Comparison of ENCODE assay signal across 10 cellular contexts in the genomic region with DNA sequence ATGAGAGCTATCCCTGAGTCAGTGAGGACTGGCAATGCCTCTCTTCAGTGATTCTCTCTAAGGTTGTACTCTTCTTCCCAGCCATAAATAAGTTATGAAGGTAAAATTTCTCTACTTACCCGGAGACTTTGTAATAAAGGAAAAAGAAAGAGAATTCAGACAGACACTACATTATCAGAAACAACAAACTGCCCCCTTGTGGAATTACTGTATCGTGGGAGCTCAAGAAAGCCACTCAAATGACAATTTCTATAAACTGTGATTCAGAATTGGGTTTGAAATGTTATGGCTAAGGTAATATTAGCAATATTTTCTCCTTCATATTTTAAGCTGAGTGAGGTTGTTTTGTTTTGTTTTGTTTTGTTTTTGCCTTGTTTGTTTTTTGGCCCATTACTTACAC.
DNase-seq lines count a peak whose midpoint lies in the region; ATAC-seq and TF ChIP-seq lines count a peak whose summit lies in the region.
"Had no signal": no experiment of that assay in that cellular context is flagged by ENCODE, and none has a peak within 500 bp of the region (broad histone marks: within the 10 kb centered on the region; RNA-seq: fewer than 3 reads in every experiment).

No MANE protein-coding gene starts in this region.

- H3K9me3 Mint-ChIP-seq in CD14-positive monocyte (peaks cover 3 to 9% (median 6%) of the 10 kb centered on the region in 7 donors), GM23338 (peaks cover 23% of the 10 kb centered on the region)

- H3K79me2 ChIP-seq in GM23338 (replicated peaks; ENCODE audit: insufficient read depth) = no peaks in the 10 kb centered on the region

- no peak overlapping the region for H3K27ac ChIP-seq in GM23338 (ENCODE audit: low read depth)

- peaks cover 9% of the 10 kb centered on the region; the same call in 1 of the 2 replicates for H3K4me1 ChIP-seq in GM23338 (ENCODE audit: insufficient read depth)

- intact Hi-C loops in CD14-positive monocyte (cut with micrococcal nuclease) = no loop called here

- H3K27me3 ChIP-seq in GM23338 (ENCODE audit: insufficient read depth) = no peaks in the 10 kb centered on the region
- H3K27me3 ChIP-seq in kidney epithelial cell (ENCODE audit: control insufficient read depth, insufficient read depth, low read length) = no peaks in the 10 kb centered on the region

- H3K4me1 Mint-ChIP-seq in CD14-positive monocyte = no peaks in the 10 kb centered on the region
- peaks cover 7% of the 10 kb centered on the region for H3K4me1 Mint-ChIP-seq in GM23338

- H3K4me3 Mint-ChIP-seq in CD14-positive monocyte = no peak overlapping the region
- H3K4me3 Mint-ChIP-seq in GM23338 = no peak overlapping the region

- H4K20me1 ChIP-seq in GM23338 (replicated peaks; ENCODE audit: insufficient read depth) = no peaks in the 10 kb centered on the region

- ATAC-seq in GM23338 (no peak), SK-N-SH treated with all-trans-retinoic acid at 6 μM for 48 hours (peak; percentile 61; the same call in 1 of the 3 replicates), GM21576 (IDR thresholded peaks at IDR 0.05; ENCODE audit: unreplicated experiment) (no peak)

- 0 out of 2 replicates have a peak overlapping the region, but pooled peaks have one; percentile 5 for H2AFZ ChIP-seq in GM23338

- no peak overlapping the region for H3K4me3 ChIP-seq in GM23338
- H3K4me3 ChIP-seq in kidney epithelial cell (ENCODE audit: low read depth, low read length) = no peak overlapping the region

- no peaks in the 10 kb centered on the region for H3K9me2 ChIP-seq in GM23338 (ENCODE audit: insufficient read depth)

- no peak for DNase-seq in CD14-positive monocyte (ENCODE audit: low spot score)
- peak; percentile 40 for DNase-seq in GM23338 (ENCODE audit: low spot score)
- DNase-seq in kidney epithelial cell (ENCODE audit: low read depth) = no peak
- no peak for DNase-seq in cortex of kidney (lab: John Stamatoyannopoulos, UW)
- no peak for DNase-seq in nucleus accumbens (lab: John Stamatoyannopoulos, UW)
- no peak for DNase-seq in germinal center (ENCODE audit: low spot score)
- DNase-seq: amygdala, NCI-H187 had no signal

- no peak overlapping the region for H3K4me2 ChIP-seq in GM23338

- H3K36me3 Mint-ChIP-seq in CD14-positive monocyte (no peaks in the 10 kb centered on the region), GM23338 (ENCODE audit: low read depth) (peaks cover 7% of the 10 kb centered on the region; the same call in 2 of the 3 replicates)

- no peaks in the 10 kb centered on the region for H3F3A ChIP-seq in GM23338 (replicated peaks; ENCODE audit: low read depth)

- no peaks in the 10 kb centered on the region for H3K36me3 ChIP-seq in GM23338 (ENCODE audit: insufficient read depth)
- H3K36me3 ChIP-seq in kidney epithelial cell (ENCODE audit: control insufficient read depth, insufficient read depth, low read length) = no peaks in the 10 kb centered on the region

- H3K27me3 Mint-ChIP-seq in CD14-positive monocyte (ENCODE audit: low read depth in 3 of 3) = peaks cover 0 to 2% (median 0%) of the 10 kb centered on the region in 3 donors
- no peaks in the 10 kb centered on the region for H3K27me3 Mint-ChIP-seq in GM23338 (ENCODE audit: insufficient read depth, low read depth, poor library complexity)

- peak; percentile 25 for TF ChIP-seq CTCF in CD14-positive monocyte (IDR thresholded peaks at IDR 0.05)
- peak; percentile 53 to 70 for TF ChIP-seq CTCF in GM23338 (conservative IDR thresholded peaks at IDR 0.05; ENCODE audit: low read depth in 2 of 2)
- TF ChIP-seq CTCF in kidney epithelial cell (IDR thresholded peaks at IDR 0.05; ENCODE audit: insufficient read depth, low read length, poor library complexity, severe bottlenecking) = peak; percentile 38

- no peak overlapping the region for H3K27ac Mint-ChIP-seq in CD14-positive monocyte
- H3K27ac Mint-ChIP-seq in GM23338 = no peak overlapping the region

TF ChIP-seq in GM23338, 12 proteins besides CTCF, POLR2A, EP300 and RAD21:
- TF ChIP-seq NANOG (IDR thresholded peaks at IDR 0.05; ENCODE audit: borderline replicate concordance) = no peak
- TF ChIP-seq POLR2AphosphoS5 (IDR thresholded peaks at IDR 0.05; ENCODE audit: low read depth) = no peak
- no peak for TF ChIP-seq EZH2 (IDR thresholded peaks at IDR 0.05; ENCODE audit: low read depth, unreplicated experiment)
- TF ChIP-seq, protein P1, sequence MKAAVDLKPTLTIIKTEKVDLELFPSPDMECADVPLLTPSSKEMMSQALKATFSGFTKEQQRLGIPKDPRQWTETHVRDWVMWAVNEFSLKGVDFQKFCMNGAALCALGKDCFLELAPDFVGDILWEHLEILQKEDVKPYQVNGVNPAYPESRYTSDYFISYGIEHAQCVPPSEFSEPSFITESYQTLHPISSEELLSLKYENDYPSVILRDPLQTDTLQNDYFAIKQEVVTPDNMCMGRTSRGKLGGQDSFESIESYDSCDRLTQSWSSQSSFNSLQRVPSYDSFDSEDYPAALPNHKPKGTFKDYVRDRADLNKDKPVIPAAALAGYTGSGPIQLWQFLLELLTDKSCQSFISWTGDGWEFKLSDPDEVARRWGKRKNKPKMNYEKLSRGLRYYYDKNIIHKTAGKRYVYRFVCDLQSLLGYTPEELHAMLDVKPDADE (IDR thresholded peaks at IDR 0.05) = no peak

TF ChIP-seq in SK-N-SH treated with all-trans-retinoic acid at 6 μM for 48 hours, 23 proteins besides CTCF, POLR2A, EP300 and RAD21:
- TF ChIP-seq GLIS3 (CRISPR knock-in tag; IDR thresholded peaks at IDR 0.05) = no peak
- no peak for TF ChIP-seq CSRNP3 (CRISPR knock-in tag; IDR thresholded peaks at IDR 0.05)
- TF ChIP-seq ZNF8 (CRISPR knock-in tag; IDR thresholded peaks at IDR 0.05) = no peak
- no peak for TF ChIP-seq PATZ1 (CRISPR knock-in tag; IDR thresholded peaks at IDR 0.05; ENCODE audit: borderline replicate concordance)
- no peak for TF ChIP-seq TOX (CRISPR knock-in tag; IDR thresholded peaks at IDR 0.05; ENCODE audit: borderline replicate concordance)
- TF ChIP-seq PPARA (CRISPR knock-in tag; IDR thresholded peaks at IDR 0.05; ENCODE audit: borderline replicate concordance) = no peak
- no peak for TF ChIP-seq ESRRG (CRISPR knock-in tag; IDR thresholded peaks at IDR 0.05)
- TF ChIP-seq CSDC2 (CRISPR knock-in tag; IDR thresholded peaks at IDR 0.05) = no peak
- no peak for TF ChIP-seq POU6F1 (CRISPR knock-in tag; IDR thresholded peaks at IDR 0.05; ENCODE audit: borderline replicate concordance, low read depth)
- no peak for TF ChIP-seq ZNF70 (CRISPR knock-in tag; IDR thresholded peaks at IDR 0.05)
- TF ChIP-seq ZNF565 (CRISPR knock-in tag; conservative IDR thresholded peaks at IDR 0.05; ENCODE audit: low read depth) = no peak
- no peak for TF ChIP-seq TCF4 (CRISPR knock-in tag; IDR thresholded peaks at IDR 0.05; ENCODE audit: borderline replicate concordance)
- no peak for TF ChIP-seq ISL1 (CRISPR knock-in tag; IDR thresholded peaks at IDR 0.05)
- no peak for TF ChIP-seq ZFP3 (CRISPR knock-in tag; IDR thresholded peaks at IDR 0.05)
- TF ChIP-seq ZFP30 (CRISPR knock-in tag; IDR thresholded peaks at IDR 0.05) = no peak
- TF ChIP-seq OSR1 (CRISPR knock-in tag; IDR thresholded peaks at IDR 0.05) = no peak
- no peak for TF ChIP-seq RARB (CRISPR knock-in tag; IDR thresholded peaks at IDR 0.05)
- no peak for TF ChIP-seq ZC3H10 (CRISPR knock-in tag; IDR thresholded peaks at IDR 0.05)
